In the genomic region with DNA sequence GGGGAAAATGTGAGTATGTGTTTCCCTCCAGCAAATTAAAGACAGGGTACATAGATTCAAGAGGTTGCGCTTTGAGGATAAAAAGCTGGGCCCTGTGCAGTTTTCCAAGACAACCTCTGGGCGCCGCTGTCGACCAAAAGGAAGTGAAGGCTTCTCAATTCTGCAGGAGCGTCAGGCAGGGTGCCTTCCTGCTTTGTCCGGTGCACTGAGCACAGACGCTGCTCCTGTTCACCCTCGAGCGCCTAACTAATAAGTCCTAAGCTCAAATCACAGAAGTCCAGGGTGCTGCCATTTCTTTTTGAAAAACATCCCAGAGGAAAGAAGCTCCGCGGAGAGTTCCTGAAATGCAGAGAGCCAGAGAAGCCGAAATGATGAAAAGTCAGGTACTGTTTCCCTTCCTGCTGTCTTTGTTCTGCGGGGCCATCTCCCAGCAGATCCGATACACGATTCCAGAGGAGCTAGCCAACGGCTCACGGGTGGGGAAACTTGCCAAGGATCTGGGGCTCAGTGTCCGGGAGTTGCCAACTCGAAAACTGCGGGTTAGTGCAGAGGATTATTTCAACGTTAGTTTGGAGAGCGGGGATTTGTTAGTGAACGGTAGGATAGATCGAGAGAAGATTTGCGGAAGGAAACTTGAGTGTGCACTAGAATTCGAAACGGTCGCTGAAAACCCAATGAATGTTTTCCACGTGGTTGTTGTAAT, we compare ENCODE assay signal across 8 cellular contexts. TPM values are rescaled to one million over a fixed set of nuclear protein-coding genes. Genes with fewer than 3 reads are reported as not detected.
A peak's percentile ranks its signal among the peaks of the same experiment; 100 is the strongest.
DNase-seq lines count a peak whose midpoint lies in the region; ATAC-seq lines count a peak whose summit lies in the region.

A gene (plus strand): TSS at position 183 of the 703 bp plus-strand sequence. CDS start 162 bp downstream, at position 345.

- H3K36me3 ChIP-seq in adipocyte (ENCODE audit: control insufficient read depth, insufficient read depth, low read length, severe bottlenecking) = no peaks in the 10 kb centered on the region
- H3K36me3 ChIP-seq in iPS-15b (ENCODE audit: control insufficient read depth, insufficient read depth, low read length) = no peaks in the 10 kb centered on the region

- DNase-seq in DMS 273 (lab: John Stamatoyannopoulos, UW; ENCODE audit: unreplicated experiment) (peak; percentile 88), NCI-H2171 treated with DMSO at 0.1 percent for 48 hours (lab: John Stamatoyannopoulos, UW) (peak; percentile 23), adipocyte (ENCODE audit: low read depth) (peak; percentile 65), occipital lobe (lab: John Stamatoyannopoulos, UW) (no peak)
- peak; percentile 14 for DNase-seq in stimulated activated naive CD4-positive, alpha-beta T cell treated with Interleukin-2 at 50 U/mL for 16 hours (lab: John Stamatoyannopoulos, UW)
- no peak for DNase-seq in activated CD8-positive, alpha-beta memory T cell treated with anti-CD3 and anti-CD28 coated beads, Interleukin-2, amount 50 U/mL, for 4 hours

- H3K4me1 ChIP-seq in adipocyte (ENCODE audit: control insufficient read depth, insufficient read depth, low read length) = no peaks in the 10 kb centered on the region
- no peaks in the 10 kb centered on the region for H3K4me1 ChIP-seq in iPS-15b (ENCODE audit: control insufficient read depth, insufficient read depth, low read length)

- H3K9ac ChIP-seq in adipocyte (ENCODE audit: low read length) (no peak within 1 kb of the TSS), iPS-15b (ENCODE audit: low read depth, low read length) (peak within 1 kb of the TSS; percentile 37)

- H3K27me3 ChIP-seq in adipocyte (replicated peaks; ENCODE audit: control insufficient read depth, insufficient read depth, low read length) (peaks cover 4% of the 10 kb centered on the region), iPS-15b (ENCODE audit: control insufficient read depth, insufficient read depth, low read length) (no peaks in the 10 kb centered on the region)

- H3K9me3 ChIP-seq in adipocyte (ENCODE audit: control insufficient read depth, low read length) = peaks cover 29% of the 10 kb centered on the region
- peaks cover under 1% of the 10 kb centered on the region for H3K9me3 ChIP-seq in iPS-15b (ENCODE audit: control insufficient read depth, insufficient read depth, low read length)

- H3K4me3 ChIP-seq in adipocyte (ENCODE audit: low read length) (peak within 1 kb of the TSS; percentile 77), iPS-15b (ENCODE audit: low read depth, low read length) (peak within 1 kb of the TSS; percentile 41)

- peak; percentile 91 for ATAC-seq in GM21529 (IDR thresholded peaks at IDR 0.05; ENCODE audit: unreplicated experiment)

RNA-seq across cellular contexts. Expression of the gene that starts here (rescaled TPM):
- 7.8 TPM for total RNA-seq in occipital lobe

Comparison
In these comparisons a context has a peak if more than half of its experiments do, and no peak if none do; other contexts are left out.
1. DNase-seq: peak in DMS 273 (single experiment), NCI-H2171 treated with DMSO at 0.1 percent for 48 hours (single experiment), adipocyte (single experiment) and stimulated activated naive CD4-positive, alpha-beta T cell treated with Interleukin-2 at 50 U/mL for 16 hours (single experiment); none in activated CD8-positive, alpha-beta memory T cell treated with anti-CD3 and anti-CD28 coated beads, Interleukin-2, amount 50 U/mL, for 4 hours (single experiment) and occipital lobe (single experiment).